In genomic region chr17:8187517-8188407, GRCh38 we compare ENCODE assay signal across 8 cellular contexts. TPM values are rescaled to one million over a fixed set of nuclear protein-coding genes. Genes with fewer than 3 reads are reported as not detected.
DNase-seq lines count a peak whose midpoint lies in the region; ATAC-seq and TF ChIP-seq lines count a peak whose summit lies in the region.

No MANE protein-coding gene starts in this region.

- H3K4me1 ChIP-seq in CD8-positive, alpha-beta memory T cell (ENCODE audit: insufficient read depth, low read length) = peaks cover 38% of the 10 kb centered on the region
- H3K4me1 ChIP-seq in SJSA1 (replicated peaks) (peaks cover 26% of the 10 kb centered on the region), neutrophil (ENCODE audit: control insufficient read depth in 1 of 2, insufficient read depth in 1 of 2, low read depth in 1 of 2, low read length in 1 of 2) (peaks cover 65 to 69% of the 10 kb centered on the region in 2 experiments)

- H3K27ac ChIP-seq in CD8-positive, alpha-beta memory T cell (ENCODE audit: low read depth, low read length) = peak overlapping the region; percentile 81
- H3K27ac ChIP-seq in SJSA1 = peak overlapping the region; percentile 35; the same call in 1 of the 2 replicates
- peak overlapping the region; percentile 95 for H3K27ac ChIP-seq in neutrophil

- H3K4me3 Mint-ChIP-seq in CD8-positive, alpha-beta memory T cell = no peak overlapping the region

- no peaks in the 10 kb centered on the region for H3K36me3 ChIP-seq in CD8-positive, alpha-beta memory T cell (ENCODE audit: insufficient read depth, low read length)
- H3K36me3 ChIP-seq in SJSA1 = 0 out of 2 replicates have a peak, but pooled peaks cover 4% of the 10 kb centered on the region
- H3K36me3 ChIP-seq in neutrophil = no peaks in the 10 kb centered on the region

- no peaks in the 10 kb centered on the region for H3K9me3 Mint-ChIP-seq in CD8-positive, alpha-beta memory T cell

- H3K4me3 ChIP-seq in CD8-positive, alpha-beta memory T cell (ENCODE audit: low read length) = peak overlapping the region; percentile 92
- H3K4me3 ChIP-seq in SJSA1 (peak overlapping the region; percentile 52), neutrophil (ENCODE audit: low read depth in 1 of 2, low read length in 1 of 2) (peak overlapping the region; percentile 89)

- H3K4me1 Mint-ChIP-seq in CD8-positive, alpha-beta memory T cell = peaks cover 16 to 21% (median 17%) of the 10 kb centered on the region in 3 donors

- POLR2A ChIA-PET in CD8-positive, alpha-beta memory T cell (lab: Charles Lee) = interaction anchor here (0.6 to 7.6 kb wide), 13 partner anchors 14 to 708 kb away, joined by 3 to 120 read pairs (median 9); partner anchors contain the start of genes CTC1 and SLC25A35

- no peak overlapping the region for H3K27ac Mint-ChIP-seq in CD8-positive, alpha-beta memory T cell

- H3K36me3 Mint-ChIP-seq in CD8-positive, alpha-beta memory T cell = peaks cover 0 to 9% (median 0%) of the 10 kb centered on the region in 3 donors

- peaks cover 0 to 3% of the 10 kb centered on the region in 2 donors for H3K27me3 Mint-ChIP-seq in CD8-positive, alpha-beta memory T cell

- DNase-seq in CD8-positive, alpha-beta memory T cell = peak in 4 of 5 donors; percentile 74 to 93 (median 86)
- DNase-seq in NAMALWA (ENCODE audit: low spot score) (peak; percentile 94), SJSA1 (ENCODE audit: low read depth in 1 of 2, low spot score in 2 of 2) (peak; percentile 96 to 99), globus pallidus (ENCODE audit: low spot score) (peak; percentile 93), stromal cell of bone marrow (ENCODE audit: low read depth) (peak; percentile 98)
- peak; percentile 71 to 90 (median 84) for DNase-seq in activated naive CD4-positive, alpha-beta T cell (lab: John Stamatoyannopoulos, UW)

- peak; percentile 26 for ATAC-seq in GM21786 (IDR thresholded peaks at IDR 0.05; ENCODE audit: unreplicated experiment)

- TF ChIP-seq CTCF in neutrophil (IDR thresholded peaks at IDR 0.05) = no peak

- H3K9me3 ChIP-seq in CD8-positive, alpha-beta memory T cell (ENCODE audit: low read length) = no peaks in the 10 kb centered on the region
- H3K9me3 ChIP-seq in SJSA1 (replicated peaks) (no peaks in the 10 kb centered on the region), neutrophil (no peaks in the 10 kb centered on the region)

- CTCF ChIA-PET in CD8-positive, alpha-beta memory T cell (lab: Charles Lee) = interaction anchor here (0.6 to 5.5 kb wide), 13 partner anchors 12 to 113 kb away, joined by 3 to 63 read pairs (median 6); partner anchors contain the start of genes ALOXE3, AURKB, CTC1 and SLC25A35

- no peaks in the 10 kb centered on the region for H3K27me3 ChIP-seq in CD8-positive, alpha-beta memory T cell (ENCODE audit: insufficient read depth, low read length, poor library complexity, severe bottlenecking)
- no peaks in the 10 kb centered on the region for H3K27me3 ChIP-seq in SJSA1 (replicated peaks)
- peaks cover 13% of the 10 kb centered on the region for H3K27me3 ChIP-seq in neutrophil

RNA-seq across cellular contexts. Expression of gene BORCS6, which starts 2.2 kb away (rescaled TPM):
- total RNA-seq in CD8-positive, alpha-beta memory T cell = 1 to 10 TPM; 8.1 to 8.8 TPM
- polyA plus RNA-seq in CD8-positive, alpha-beta memory T cell = 30.0 TPM
- 4.3 and 7.4 TPM in 2 replicates for total RNA-seq in SJSA1 (2014; rRNA removed; shearing (Covaris generic))

RNA-seq across cellular contexts. Expression of gene TMEM107, which starts 11.6 kb away (rescaled TPM):
- total RNA-seq in CD8-positive, alpha-beta memory T cell = 10 to 100 TPM; 21.3 to 22.4 TPM
- polyA plus RNA-seq in CD8-positive, alpha-beta memory T cell = 50.7 TPM
- 11.5 and 15.9 TPM in 2 replicates for total RNA-seq in SJSA1 (2014; rRNA removed; shearing (Covaris generic))

RNA-seq across cellular contexts. Expression of gene AURKB, which starts 22.6 kb away (rescaled TPM):
- total RNA-seq in CD8-positive, alpha-beta memory T cell = 10 to 100 TPM; 88.1 to 94.4 TPM
- polyA plus RNA-seq in CD8-positive, alpha-beta memory T cell = 0.63 TPM
- total RNA-seq in SJSA1 (2014; rRNA removed; shearing (Covaris generic)) = 99.7 and 119 TPM in 2 replicates

RNA-seq across cellular contexts. Expression of gene VAMP2, which starts 25.0 kb away (rescaled TPM):
- total RNA-seq in CD8-positive, alpha-beta memory T cell = 10 to 100 TPM; 38.3 to 41.0 TPM
- 98.3 TPM for polyA plus RNA-seq in CD8-positive, alpha-beta memory T cell
- total RNA-seq in SJSA1 (2014; rRNA removed; shearing (Covaris generic)) = 2.9 and 9.7 TPM in 2 replicates

RNA-seq across cellular contexts. Expression of gene PER1, which starts 35.6 kb away (rescaled TPM):
- total RNA-seq in CD8-positive, alpha-beta memory T cell = 10 to 100 TPM; 26.5 to 35.8 TPM
- polyA plus RNA-seq in CD8-positive, alpha-beta memory T cell = 12.1 TPM
- total RNA-seq in SJSA1 (2014; rRNA removed; shearing (Covaris generic)) = 1.0 and 8.3 TPM in 2 replicates

Comparison
In these comparisons a context has a peak if more than half of its experiments do, and no peak if none do; other contexts are left out.
1. Peak in every context shown above with its lines: DNase-seq, ATAC-seq, H3K4me3 ChIP-seq and H3K27ac ChIP-seq.
2. H3K27ac ChIP-seq: peak in every context shown above with its lines; median percentile 95 in neutrophil; 81 in CD8-positive, alpha-beta memory T cell; 35 in SJSA1.